ENCODE assay signal across 10 cellular contexts in genomic region chr5:119537704-119538103, GRCh38.
DNase-seq lines count a peak whose midpoint lies in the region; ATAC-seq, FAIRE-seq and TF ChIP-seq lines count a peak whose summit lies in the region.
"Had no signal": no experiment of that assay in that cellular context is flagged by ENCODE, and none has a peak within 500 bp of the region (broad histone marks: within the 10 kb centered on the region; RNA-seq: fewer than 3 reads in every experiment).

No MANE protein-coding gene starts in this region.

- no peak for DNase-seq in GM23338 (ENCODE audit: low spot score)
- no peak for DNase-seq in left lung
- DNase-seq in RPMI8226: no peak
- no peak for DNase-seq in sigmoid colon
- no peak for DNase-seq in frontal cortex (ENCODE audit: low spot score in 2 of 2)
- DNase-seq in NCI-H146 treated with DMSO at 0.1 percent for 48 hours (lab: John Stamatoyannopoulos, UW; ENCODE audit: unreplicated experiment): no peak

- H3K79me2 ChIP-seq in GM23338 (replicated peaks; ENCODE audit: insufficient read depth): no peaks in the 10 kb centered on the region

- H3K9ac ChIP-seq in HUES48 (ENCODE audit: low read depth, low read length): no peak overlapping the region

- H3K9me3 Mint-ChIP-seq in GM23338: no peaks in the 10 kb centered on the region
- H3K9me3 Mint-ChIP-seq: dendritic cell treated with granulocyte-macrophage colony-stimulating factor and Interleukin-4, amounts not matched to agents 40 ng/mL and 50 ng/mL, for 4 days; neural crest cell had no signal

- H3K4me2 ChIP-seq in GM23338: no peak overlapping the region

- H3K4me3 ChIP-seq in GM23338: no peak overlapping the region
- H3K4me3 ChIP-seq in HUES48 (ENCODE audit: low read depth, low read length): no peak overlapping the region
- H3K4me3 ChIP-seq in left lung: no peak overlapping the region
- no peak overlapping the region for H3K4me3 ChIP-seq in sigmoid colon

- H3K4me1 ChIP-seq in GM23338 (ENCODE audit: insufficient read depth) (no peaks in the 10 kb centered on the region), HUES48 (ENCODE audit: control insufficient read depth, insufficient read depth, low read length) (no peaks in the 10 kb centered on the region), left lung (no peaks in the 10 kb centered on the region), sigmoid colon (no peaks in the 10 kb centered on the region)

- no peak overlapping the region for H2AFZ ChIP-seq in GM23338

- TF ChIP-seq CTCF in GM23338 (conservative IDR thresholded peaks at IDR 0.05; ENCODE audit: low read depth in 2 of 2) (no peak), left lung (IDR thresholded peaks at IDR 0.05) (no peak), sigmoid colon (IDR thresholded peaks at IDR 0.05) (no peak)

- no peak for TF ChIP-seq EP300 in sigmoid colon (IDR thresholded peaks at IDR 0.05)

- intact Hi-C loops in left lung (cut with DNase I) (no loop called here), sigmoid colon (cut with DNase I) (no loop called here)

- no peak for FAIRE-seq in frontal cortex (lab: Jason Lieb, UNC)

- TF ChIP-seq POLR2A in sigmoid colon (IDR thresholded peaks at IDR 0.05): no peak

- H3F3A ChIP-seq in GM23338 (replicated peaks; ENCODE audit: low read depth): no peaks in the 10 kb centered on the region

- no peak overlapping the region for H3K4me3 Mint-ChIP-seq in GM23338
- H3K4me3 Mint-ChIP-seq: dendritic cell treated with granulocyte-macrophage colony-stimulating factor and Interleukin-4, amounts not matched to agents 40 ng/mL and 50 ng/mL, for 4 days; neural crest cell had no signal

- peaks cover 7% of the 10 kb centered on the region; the same call in 2 of the 3 replicates for H3K4me1 Mint-ChIP-seq in GM23338
- H3K4me1 Mint-ChIP-seq: neural crest cell had no signal

- ATAC-seq in GM18873 (IDR thresholded peaks at IDR 0.05; ENCODE audit: low FRiP score, unreplicated experiment) (peak; percentile 100), GM23338 (no peak), left lung (peak; percentile 83)

- H3K27ac Mint-ChIP-seq in GM23338: peak overlapping the region; percentile 6
- H3K27ac Mint-ChIP-seq: dendritic cell treated with granulocyte-macrophage colony-stimulating factor and Interleukin-4, amounts not matched to agents 40 ng/mL and 50 ng/mL, for 4 days had no signal

- H3K36me3 ChIP-seq in GM23338 (ENCODE audit: insufficient read depth) (peaks cover 19% of the 10 kb centered on the region; the same call in 1 of the 2 replicates), HUES48 (ENCODE audit: control insufficient read depth, insufficient read depth, low read length) (peaks cover 78% of the 10 kb centered on the region), left lung (peaks cover 0 to 71% of the 10 kb centered on the region in 2 donors), sigmoid colon (peaks cover 0 to 55% (median 6%) of the 10 kb centered on the region in 4 donors)

- no peaks in the 10 kb centered on the region for H4K20me1 ChIP-seq in GM23338 (replicated peaks; ENCODE audit: insufficient read depth)

- H3K27me3 ChIP-seq in GM23338 (ENCODE audit: insufficient read depth) (no peaks in the 10 kb centered on the region), HUES48 (ENCODE audit: control insufficient read depth, insufficient read depth, low read length) (no peaks in the 10 kb centered on the region), left lung (no peaks in the 10 kb centered on the region), sigmoid colon (no peaks in the 10 kb centered on the region)

- H3K9me3 ChIP-seq in HUES48 (ENCODE audit: control insufficient read depth, insufficient read depth, low read length) (no peaks in the 10 kb centered on the region), left lung (no peaks in the 10 kb centered on the region), sigmoid colon (no peaks in the 10 kb centered on the region)

- WGBS in sigmoid colon, 2 donors: 71 to 79% methylated on average over 2 of the region's 2 CpGs

- no peaks in the 10 kb centered on the region for H3K9me2 ChIP-seq in GM23338 (ENCODE audit: insufficient read depth)

- peaks cover 44% of the 10 kb centered on the region for H3K36me3 Mint-ChIP-seq in GM23338 (ENCODE audit: low read depth)

- no peaks in the 10 kb centered on the region for H3K27me3 Mint-ChIP-seq in GM23338 (ENCODE audit: insufficient read depth, low read depth, poor library complexity)
- H3K27me3 Mint-ChIP-seq: dendritic cell treated with granulocyte-macrophage colony-stimulating factor and Interleukin-4, amounts not matched to agents 40 ng/mL and 50 ng/mL, for 4 days had no signal

- no peak overlapping the region for H3K27ac ChIP-seq in GM23338 (ENCODE audit: low read depth)
- H3K27ac ChIP-seq in HUES48 (ENCODE audit: low read depth, low read length): peak overlapping the region; percentile 24
- H3K27ac ChIP-seq in left lung: no peak overlapping the region
- no peak overlapping the region for H3K27ac ChIP-seq in sigmoid colon

TF ChIP-seq in GM23338, 12 proteins besides CTCF, POLR2A, EP300 and RAD21 (continues in another document):
- TF ChIP-seq, protein P1, sequence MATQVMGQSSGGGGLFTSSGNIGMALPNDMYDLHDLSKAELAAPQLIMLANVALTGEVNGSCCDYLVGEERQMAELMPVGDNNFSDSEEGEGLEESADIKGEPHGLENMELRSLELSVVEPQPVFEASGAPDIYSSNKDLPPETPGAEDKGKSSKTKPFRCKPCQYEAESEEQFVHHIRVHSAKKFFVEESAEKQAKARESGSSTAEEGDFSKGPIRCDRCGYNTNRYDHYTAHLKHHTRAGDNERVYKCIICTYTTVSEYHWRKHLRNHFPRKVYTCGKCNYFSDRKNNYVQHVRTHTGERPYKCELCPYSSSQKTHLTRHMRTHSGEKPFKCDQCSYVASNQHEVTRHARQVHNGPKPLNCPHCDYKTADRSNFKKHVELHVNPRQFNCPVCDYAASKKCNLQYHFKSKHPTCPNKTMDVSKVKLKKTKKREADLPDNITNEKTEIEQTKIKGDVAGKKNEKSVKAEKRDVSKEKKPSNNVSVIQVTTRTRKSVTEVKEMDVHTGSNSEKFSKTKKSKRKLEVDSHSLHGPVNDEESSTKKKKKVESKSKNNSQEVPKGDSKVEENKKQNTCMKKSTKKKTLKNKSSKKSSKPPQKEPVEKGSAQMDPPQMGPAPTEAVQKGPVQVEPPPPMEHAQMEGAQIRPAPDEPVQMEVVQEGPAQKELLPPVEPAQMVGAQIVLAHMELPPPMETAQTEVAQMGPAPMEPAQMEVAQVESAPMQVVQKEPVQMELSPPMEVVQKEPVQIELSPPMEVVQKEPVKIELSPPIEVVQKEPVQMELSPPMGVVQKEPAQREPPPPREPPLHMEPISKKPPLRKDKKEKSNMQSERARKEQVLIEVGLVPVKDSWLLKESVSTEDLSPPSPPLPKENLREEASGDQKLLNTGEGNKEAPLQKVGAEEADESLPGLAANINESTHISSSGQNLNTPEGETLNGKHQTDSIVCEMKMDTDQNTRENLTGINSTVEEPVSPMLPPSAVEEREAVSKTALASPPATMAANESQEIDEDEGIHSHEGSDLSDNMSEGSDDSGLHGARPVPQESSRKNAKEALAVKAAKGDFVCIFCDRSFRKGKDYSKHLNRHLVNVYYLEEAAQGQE (IDR thresholded peaks at IDR 0.05; ENCODE audit: unreplicated experiment): no peak
- no peak for TF ChIP-seq JUNB (IDR thresholded peaks at IDR 0.05; ENCODE audit: unreplicated experiment)
- no peak for TF ChIP-seq EZH2phosphoT487 (IDR thresholded peaks at IDR 0.05; ENCODE audit: unreplicated experiment)
- no peak for TF ChIP-seq CREB1 (CRISPR knock-in tag; IDR thresholded peaks at IDR 0.05; ENCODE audit: low read depth)
- no peak for TF ChIP-seq STAT1 (IDR thresholded peaks at IDR 0.05; ENCODE audit: unreplicated experiment)
- no peak for TF ChIP-seq ZNF331 (CRISPR knock-in tag; IDR thresholded peaks at IDR 0.05; ENCODE audit: low read depth)
- no peak for TF ChIP-seq EZH2 (IDR thresholded peaks at IDR 0.05; ENCODE audit: low read depth, unreplicated experiment)
- TF ChIP-seq ZNF114 (CRISPR knock-in tag; IDR thresholded peaks at IDR 0.05): no peak
- TF ChIP-seq ETS1 (IDR thresholded peaks at IDR 0.05): no peak
- TF ChIP-seq NANOG (IDR thresholded peaks at IDR 0.05; ENCODE audit: borderline replicate concordance): no peak
- no peak for TF ChIP-seq POLR2AphosphoS5 (IDR thresholded peaks at IDR 0.05; ENCODE audit: low read depth)
